In the genomic region with DNA sequence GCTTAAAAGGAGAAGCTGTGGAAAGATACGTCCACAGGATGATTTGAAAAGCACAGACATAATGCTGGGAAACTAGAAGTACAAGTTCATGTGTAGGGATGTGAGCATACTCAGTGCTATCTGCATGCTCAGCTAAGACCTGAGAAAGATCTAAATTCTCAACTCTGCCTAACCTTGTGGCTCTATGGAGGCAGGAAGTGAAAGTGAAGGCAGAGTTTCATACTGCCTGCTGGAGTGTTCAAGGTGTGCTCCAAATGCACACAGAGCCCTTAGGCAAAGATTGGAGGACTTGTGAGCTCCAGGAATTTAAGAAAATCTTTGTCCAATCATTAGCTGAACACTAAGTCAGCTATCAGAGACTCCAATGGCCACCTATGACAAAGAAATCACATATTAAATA, we compare ENCODE assay signal across 8 cellular contexts.
DNase-seq lines count a peak whose midpoint lies in the region; ATAC-seq and TF ChIP-seq lines count a peak whose summit lies in the region.

No MANE protein-coding gene starts in this region.

- no peak overlapping the region for H3K27ac ChIP-seq in neural progenitor cell
- H3K27ac ChIP-seq in aorta (ENCODE audit: low read depth in 1 of 2, low read length in 2 of 2): no peak overlapping the region

- peak; percentile 71 for ATAC-seq in HG03280 (IDR thresholded peaks at IDR 0.05; ENCODE audit: unreplicated experiment)
- ATAC-seq in aorta (ENCODE audit: low FRiP score): no peak

- no peaks in the 10 kb centered on the region for H3K4me1 ChIP-seq in neural progenitor cell
- H3K4me1 ChIP-seq in aorta (ENCODE audit: control insufficient read depth in 1 of 2, insufficient read depth in 2 of 2, low read length in 2 of 2): no peaks in the 10 kb centered on the region

- H3K27me3 ChIP-seq in neural progenitor cell: no peaks in the 10 kb centered on the region
- no peaks in the 10 kb centered on the region for H3K27me3 ChIP-seq in aorta (ENCODE audit: control insufficient read depth in 1 of 2, insufficient read depth in 2 of 2, low read length in 1 of 2)

- intact Hi-C loops in activated T-helper 1 cell treated with anti-CD3 and anti-CD28 coated beads, Interleukin-12 subunit alpha, Interleukin-12 subunit beta, Interleukin-2, Interleukin-4 antibody, amounts not matched to agents 30 ng/mL and 10 ng/mL and 1 ng/mL, durations not matched to agents 14 hours and 24 hours and 36 hours (cut with micrococcal nuclease): no loop called here
- intact Hi-C loops in aorta (cut with DNase I): no loop called here

- no peak overlapping the region for H3K9ac ChIP-seq in neural progenitor cell

- H3K4me1 Mint-ChIP-seq in activated T-helper 1 cell treated with anti-CD3 and anti-CD28 coated beads, Interleukin-12 subunit alpha, Interleukin-12 subunit beta, Interleukin-2, Interleukin-4 antibody, amounts not matched to agents 30 ng/mL and 10 ng/mL and 1 ng/mL, durations not matched to agents 14 hours and 24 hours and 36 hours (ENCODE audit: low read depth): peaks cover 13% of the 10 kb centered on the region
- no peaks in the 10 kb centered on the region for H3K4me1 Mint-ChIP-seq in neural progenitor cell

- DNase-seq in GM12865 (ENCODE audit: low read depth): peak; percentile 91
- peak; percentile 26 for DNase-seq in GM20000 (ENCODE audit: low spot score)
- peak; percentile 25 for DNase-seq in activated T-helper 1 cell treated with anti-CD3 and anti-CD28 coated beads, Interleukin-12 subunit alpha, Interleukin-12 subunit beta, Interleukin-2, Interleukin-4 antibody, amounts not matched to agents 30 ng/mL and 10 ng/mL and 1 ng/mL, durations not matched to agents 14 hours and 24 hours and 36 hours (ENCODE audit: low spot score)
- DNase-seq in neural progenitor cell (ENCODE audit: low spot score): no peak
- no peak for DNase-seq in T1000 (lab: John Stamatoyannopoulos, UW)
- no peak for DNase-seq in SW480 (ENCODE audit: low spot score)
- no peak for DNase-seq in aorta

- no peaks in the 10 kb centered on the region for H4K20me1 ChIP-seq in neural progenitor cell (ENCODE audit: low read depth)

- H3K9me3 ChIP-seq in neural progenitor cell (ENCODE audit: low read depth): peaks cover 7% of the 10 kb centered on the region
- no peaks in the 10 kb centered on the region for H3K9me3 ChIP-seq in aorta (ENCODE audit: control insufficient read depth, low read length)

- peak overlapping the region; percentile 16 for H3K4me3 Mint-ChIP-seq in activated T-helper 1 cell treated with anti-CD3 and anti-CD28 coated beads, Interleukin-12 subunit alpha, Interleukin-12 subunit beta, Interleukin-2, Interleukin-4 antibody, amounts not matched to agents 30 ng/mL and 10 ng/mL and 1 ng/mL, durations not matched to agents 14 hours and 24 hours and 36 hours
- H3K4me3 Mint-ChIP-seq in neural progenitor cell: no peak overlapping the region

- no peak overlapping the region for H2AFZ ChIP-seq in neural progenitor cell (replicated peaks)

- TF ChIP-seq CTCF in GM12865 (IDR thresholded peaks at IDR 0.05; ENCODE audit: insufficient read depth, low read depth, low read length, missing control alignments) (no peak), GM20000 (IDR thresholded peaks at IDR 0.05; ENCODE audit: extremely low read depth, missing control alignments) (no peak), neural progenitor cell (IDR thresholded peaks at IDR 0.05) (no peak)

- H3F3A ChIP-seq in neural progenitor cell (ENCODE audit: low read depth): no peaks in the 10 kb centered on the region

- no peaks in the 10 kb centered on the region for H3K79me2 ChIP-seq in neural progenitor cell (ENCODE audit: low read depth)

- H3K36me3 Mint-ChIP-seq in activated T-helper 1 cell treated with anti-CD3 and anti-CD28 coated beads, Interleukin-12 subunit alpha, Interleukin-12 subunit beta, Interleukin-2, Interleukin-4 antibody, amounts not matched to agents 30 ng/mL and 10 ng/mL and 1 ng/mL, durations not matched to agents 14 hours and 24 hours and 36 hours (ENCODE audit: low read depth): peaks cover 16% of the 10 kb centered on the region
- H3K36me3 Mint-ChIP-seq in neural progenitor cell: no peaks in the 10 kb centered on the region

- peaks cover 40% of the 10 kb centered on the region for H3K9me3 Mint-ChIP-seq in activated T-helper 1 cell treated with anti-CD3 and anti-CD28 coated beads, Interleukin-12 subunit alpha, Interleukin-12 subunit beta, Interleukin-2, Interleukin-4 antibody, amounts not matched to agents 30 ng/mL and 10 ng/mL and 1 ng/mL, durations not matched to agents 14 hours and 24 hours and 36 hours
- peaks cover 11% of the 10 kb centered on the region for H3K9me3 Mint-ChIP-seq in neural progenitor cell

- no peak overlapping the region for H3K4me2 ChIP-seq in neural progenitor cell

- H3K27me3 Mint-ChIP-seq in activated T-helper 1 cell treated with anti-CD3 and anti-CD28 coated beads, Interleukin-12 subunit alpha, Interleukin-12 subunit beta, Interleukin-2, Interleukin-4 antibody, amounts not matched to agents 30 ng/mL and 10 ng/mL and 1 ng/mL, durations not matched to agents 14 hours and 24 hours and 36 hours (ENCODE audit: insufficient read depth): no peaks in the 10 kb centered on the region
- no peaks in the 10 kb centered on the region for H3K27me3 Mint-ChIP-seq in neural progenitor cell (ENCODE audit: insufficient read depth, low read depth)

- peak overlapping the region; percentile 21; the same call in 1 of the 2 replicates for H3K4me3 ChIP-seq in GM12865 (ENCODE audit: low read depth, low read length)
- no peak overlapping the region for H3K4me3 ChIP-seq in neural progenitor cell
- no peak overlapping the region for H3K4me3 ChIP-seq in aorta (ENCODE audit: low read length in 2 of 2)

- 90 to 95% methylated on average over 1 of the region's 1 CpG for WGBS in aorta, 2 donors

- H3K27ac Mint-ChIP-seq in activated T-helper 1 cell treated with anti-CD3 and anti-CD28 coated beads, Interleukin-12 subunit alpha, Interleukin-12 subunit beta, Interleukin-2, Interleukin-4 antibody, amounts not matched to agents 30 ng/mL and 10 ng/mL and 1 ng/mL, durations not matched to agents 14 hours and 24 hours and 36 hours: peak overlapping the region; percentile 7
- H3K27ac Mint-ChIP-seq in neural progenitor cell: no peak overlapping the region

- H3K36me3 ChIP-seq in neural progenitor cell (no peaks in the 10 kb centered on the region), aorta (ENCODE audit: control insufficient read depth in 1 of 2, insufficient read depth in 2 of 2, low read length in 1 of 2) (no peaks in the 10 kb centered on the region)

Comparison
In these comparisons a context has a peak if more than half of its experiments do, and no peak if none do; other contexts are left out.
1. DNase-seq: peak in GM12865 (single experiment), GM20000 (single experiment) and activated T-helper 1 cell treated with anti-CD3 and anti-CD28 coated beads, Interleukin-12 subunit alpha, Interleukin-12 subunit beta, Interleukin-2, Interleukin-4 antibody, amounts not matched to agents 30 ng/mL and 10 ng/mL and 1 ng/mL, durations not matched to agents 14 hours and 24 hours and 36 hours (single experiment); none in neural progenitor cell (single experiment), T1000 (single experiment), SW480 (single experiment) and aorta (0 of 2).